Comparison of ENCODE assay signal across 8 cellular contexts in genomic region chr15:90286678-90287077, GRCh38. TPM values are rescaled to one million over a fixed set of nuclear protein-coding genes. Genes with fewer than 3 reads are reported as not detected.
DNase-seq lines count a peak whose midpoint lies in the region; ATAC-seq and TF ChIP-seq lines count a peak whose summit lies in the region.

No MANE protein-coding gene starts in this region.

- H4K20me1 ChIP-seq in DND-41 (ENCODE audit: insufficient read depth, low read length) (no peaks in the 10 kb centered on the region), IMR-90 (ENCODE audit: insufficient read depth, low read length) (no peaks in the 10 kb centered on the region)

- no peak overlapping the region for H2BK5ac ChIP-seq in IMR-90 (ENCODE audit: low read depth, low read length, poor library complexity, severe bottlenecking)

- no peak overlapping the region for H3K9ac ChIP-seq in DND-41 (ENCODE audit: low read depth, low read length)
- no peak overlapping the region for H3K9ac ChIP-seq in IMR-90 (ENCODE audit: low read depth, low read length)

- dilution Hi-C loops in IMR-90 (cut with HindIII; ENCODE audit: low sequenced_read_pairs, unreplicated experiment), result no loop called here

- H4K8ac ChIP-seq in IMR-90 (ENCODE audit: low read depth in 2 of 2, low read length in 2 of 2), result no peak overlapping the region

- no peaks in the 10 kb centered on the region for H3K36me3 ChIP-seq in DND-41 (ENCODE audit: insufficient read depth, low read length)
- no peaks in the 10 kb centered on the region for H3K36me3 ChIP-seq in IMR-90 (ENCODE audit: control insufficient read depth, insufficient read depth, low read length)
- no peaks in the 10 kb centered on the region for H3K36me3 ChIP-seq in tibial artery

- peak; percentile 48 for TF ChIP-seq RAD21 in IMR-90 (IDR thresholded peaks at IDR 0.05; ENCODE audit: low read length)

- H3K27ac ChIP-seq in DND-41 (ENCODE audit: low read length) (no peak overlapping the region), IMR-90 (ENCODE audit: insufficient read depth, low read length) (no peak overlapping the region), tibial artery (no peak overlapping the region)

- no peak overlapping the region for H2BK20ac ChIP-seq in IMR-90 (ENCODE audit: low read depth, low read length)

- no peak overlapping the region for H2BK15ac ChIP-seq in IMR-90 (ENCODE audit: low read depth, low read length)

- H2AFZ ChIP-seq in DND-41 (ENCODE audit: low read depth, low read length) (no peak overlapping the region), IMR-90 (replicated peaks; ENCODE audit: low read length, poor library complexity) (no peak overlapping the region)

- H2BK120ac ChIP-seq in IMR-90 (ENCODE audit: low read depth, low read length), result no peak overlapping the region

- TF ChIP-seq CTCF in DND-41 (IDR thresholded peaks at IDR 0.05; ENCODE audit: borderline replicate concordance, extremely low read depth, low read length, poor library complexity, severe bottlenecking) (peak; percentile 67), IMR-90 (conservative IDR thresholded peaks at IDR 0.05; ENCODE audit: low read depth, low read length) (peak; percentile 48), WTC11 (IDR thresholded peaks at IDR 0.05) (no peak), type B pancreatic cell (conservative IDR thresholded peaks at IDR 0.05) (peak; percentile 61), tibial artery (IDR thresholded peaks at IDR 0.05) (no peak)

- H3K9me3 Mint-ChIP-seq in WTC11 (no peaks in the 10 kb centered on the region), type B pancreatic cell (no peaks in the 10 kb centered on the region)

- H3K4me1 Mint-ChIP-seq in WTC11 (peaks cover 15% of the 10 kb centered on the region), type B pancreatic cell (ENCODE audit: unreplicated experiment) (no peaks in the 10 kb centered on the region)

- no TSS peak for BruUV-seq in IMR-90 (replicated peaks; lab: Mats Ljungman, UMichigan)

- no peak overlapping the region for H3K18ac ChIP-seq in IMR-90 (ENCODE audit: low read depth, low read length)

- no peak overlapping the region for H3K23ac ChIP-seq in IMR-90 (ENCODE audit: low read depth, low read length)

- H3K4me1 ChIP-seq in DND-41 (ENCODE audit: insufficient read depth, low read length) (no peaks in the 10 kb centered on the region), IMR-90 (ENCODE audit: control insufficient read depth, insufficient read depth, low read length) (no peaks in the 10 kb centered on the region), tibial artery (no peaks in the 10 kb centered on the region)

- POLR2A ChIA-PET in IMR-90 (lab: Charles Lee; ENCODE audit: unreplicated experiment), result no interaction called here
- POLR2A ChIA-PET in WTC11 (lab: Charles Lee), result interaction anchor here (0.9 kb wide), 1 partner anchor 21 kb away, joined by 3 read pairs; the partner anchor contains the start of gene NGRN

- ATAC-seq in DND-41 (ENCODE audit: insufficient read depth, low read depth) (peak; percentile 73; the same call in 2 of the 3 replicates), IMR-90 (ENCODE audit: low read depth) (peak; percentile 70), WTC11 (peak; percentile 64), GM19395 (IDR thresholded peaks at IDR 0.05; ENCODE audit: unreplicated experiment) (no peak)

- no peak overlapping the region for H4K91ac ChIP-seq in IMR-90 (ENCODE audit: insufficient read depth, low read depth, low read length)

- in situ Hi-C loops in IMR-90 (cut with MboI; ENCODE audit: low sequenced_read_pairs), result no loop called here

- H3K27me3 ChIP-seq in DND-41 (ENCODE audit: insufficient read depth, low read length, poor library complexity) (no peaks in the 10 kb centered on the region), IMR-90 (ENCODE audit: control insufficient read depth, insufficient read depth, low read length) (no peaks in the 10 kb centered on the region), tibial artery (no peaks in the 10 kb centered on the region)

- no peaks in the 10 kb centered on the region for H3K27me3 Mint-ChIP-seq in WTC11 (ENCODE audit: low read depth)
- no peaks in the 10 kb centered on the region for H3K27me3 Mint-ChIP-seq in type B pancreatic cell

- H3K79me2 ChIP-seq in DND-41 (ENCODE audit: insufficient read depth, low read length), result no peaks in the 10 kb centered on the region

- no peak overlapping the region for H4K5ac ChIP-seq in IMR-90 (ENCODE audit: low read depth, low read length)

- no peak overlapping the region for H3K56ac ChIP-seq in IMR-90 (ENCODE audit: extremely low read depth, insufficient read depth, low read length)

- no peaks in the 10 kb centered on the region for H3K79me1 ChIP-seq in IMR-90 (ENCODE audit: low read depth in 1 of 2, low read length in 2 of 2)

- H3K27ac Mint-ChIP-seq in WTC11, result no peak overlapping the region
- no peak overlapping the region for H3K27ac Mint-ChIP-seq in type B pancreatic cell

- H3K4ac ChIP-seq in IMR-90 (ENCODE audit: low read depth, low read length), result no peak overlapping the region

- H2AK9ac ChIP-seq in IMR-90 (replicated peaks; ENCODE audit: low read depth, low read length, poor library complexity), result no peak overlapping the region

- H3K4me3 ChIP-seq in DND-41 (ENCODE audit: low read depth in 1 of 2, low read length in 2 of 2) (no peak overlapping the region), IMR-90 (ENCODE audit: insufficient read depth, low read depth, low read length) (no peak overlapping the region), tibial artery (no peak overlapping the region)

- H3K4me3 Mint-ChIP-seq in WTC11 (no peak overlapping the region), type B pancreatic cell (no peak overlapping the region)

- no peak overlapping the region for H2AK5ac ChIP-seq in IMR-90 (ENCODE audit: low read depth, low read length)

- intact Hi-C loops in IMR-90 (cut with micrococcal nuclease) (no loop called here), tibial artery (cut with DNase I; ENCODE audit: low total_unique reads) (no loop called here)

- CTCF ChIA-PET in IMR-90 (lab: Yijun Ruan, JAX), result no interaction called here
- CTCF ChIA-PET in WTC11 (lab: Charles Lee), result interaction anchor here (1.0 to 3.1 kb wide), 6 partner anchors 14 to 143 kb away, joined by 3 to 14 read pairs (median 4); partner anchors contain the start of genes CIB1 and GDPGP1

- DNase-seq in DND-41 (peak; percentile 40), IMR-90 (peak; percentile 25), WTC11 (ENCODE audit: low spot score) (no peak), fibroblast of peridontal ligament (ENCODE audit: extremely low read depth) (peak; percentile 45), type B pancreatic cell (ENCODE audit: extremely low spot score, unreplicated experiment) (no peak), NCI-H2196 treated with DMSO at 0.1 percent for 48 hours (lab: John Stamatoyannopoulos, UW; ENCODE audit: unreplicated experiment) (no peak), tibial artery (no peak)

- no peak overlapping the region for H3K14ac ChIP-seq in IMR-90 (replicated peaks; ENCODE audit: low read depth, low read length)

- no peaks in the 10 kb centered on the region for H3K9me1 ChIP-seq in IMR-90 (ENCODE audit: insufficient read depth, low read length)

- H3K9me3 ChIP-seq in DND-41 (ENCODE audit: insufficient read depth, low read length, severe bottlenecking) (no peaks in the 10 kb centered on the region), IMR-90 (ENCODE audit: control insufficient read depth, insufficient read depth, low read length) (no peaks in the 10 kb centered on the region), tibial artery (no peaks in the 10 kb centered on the region)

- TF ChIP-seq POLR2A in IMR-90 (IDR thresholded peaks at IDR 0.05; ENCODE audit: low read depth, low read length), result no peak

- H3K4me2 ChIP-seq in DND-41 (ENCODE audit: insufficient read depth, low read length), result no peak overlapping the region
- no peak overlapping the region for H3K4me2 ChIP-seq in IMR-90 (ENCODE audit: low read depth, low read length)

- H3K36me3 Mint-ChIP-seq in WTC11 (no peaks in the 10 kb centered on the region), type B pancreatic cell (no peaks in the 10 kb centered on the region)

TF ChIP-seq in IMR-90, 13 proteins besides CTCF, POLR2A, EP300 and RAD21:
- peak; percentile 17; the same call in 1 of the 2 replicates for TF ChIP-seq SMC3 (IDR thresholded peaks at IDR 0.05; ENCODE audit: low read depth, low read length)
- no peak for TF ChIP-seq MAZ (IDR thresholded peaks at IDR 0.05; ENCODE audit: borderline replicate concordance, low read depth, low read length)

RNA-seq across cellular contexts. Expression of gene NGRN, which starts 21.2 kb away (rescaled TPM):
- 39.6 and 44.2 TPM in 2 replicates for total RNA-seq in IMR-90 (2012; rRNA removed)
- polyA plus RNA-seq in IMR-90 (2012; rRNA removed), result 40.3 and 46.2 TPM in 2 replicates
- polyA plus RNA-seq in IMR-90 (2012; cell fraction: cytosol; rRNA removed), result 23.0 and 24.4 TPM in 2 replicates
- polyA plus RNA-seq in IMR-90 (2012; cell fraction: nucleus; rRNA removed; ENCODE audit: low replicate concordance), result 10.3 and 24.2 TPM in 2 replicates
- total RNA-seq in WTC11 (2021), result 77.8 to 88.5 TPM (median 88.1 TPM) in 3 replicates
- total RNA-seq in type B pancreatic cell (ENCODE audit: low replicate concordance), result 79.2 and 103 TPM in 2 replicates

RNA-seq across cellular contexts. Expression of gene TTLL13, which starts 37.3 kb away (rescaled TPM):
- not detected in 2 replicates for total RNA-seq in IMR-90 (2012; rRNA removed)
- 0.10 TPM in 1 of 2 replicates, not detected in the other for polyA plus RNA-seq in IMR-90 (2012; rRNA removed)
- not detected in 2 replicates for polyA plus RNA-seq in IMR-90 (2012; cell fraction: cytosol; rRNA removed)
- polyA plus RNA-seq in IMR-90 (2012; cell fraction: nucleus; rRNA removed; ENCODE audit: low replicate concordance), result 0.10 and 0.29 TPM in 2 replicates
- total RNA-seq in WTC11 (2021), result 0.18 to 0.76 TPM (median 0.48 TPM) in 3 replicates
- total RNA-seq in type B pancreatic cell (ENCODE audit: low replicate concordance), result 0.58 TPM in 1 of 2 replicates, not detected in the other

RNA-seq across cellular contexts. Expression of gene GDPGP1, which starts 52.7 kb away (rescaled TPM):
- total RNA-seq in IMR-90 (2012; rRNA removed) (3.9 and 4.1 TPM in 2 replicates), WTC11 (2021) (2.6 to 6.7 TPM (median 5.3 TPM) in 3 replicates), type B pancreatic cell (ENCODE audit: low replicate concordance) (6.1 and 9.6 TPM in 2 replicates)
- polyA plus RNA-seq in IMR-90 (2012; rRNA removed), result 1.3 and 2.3 TPM in 2 replicates
- 1.7 and 2.0 TPM in 2 replicates for polyA plus RNA-seq in IMR-90 (2012; cell fraction: cytosol; rRNA removed)
- 2.9 and 3.1 TPM in 2 replicates for polyA plus RNA-seq in IMR-90 (2012; cell fraction: nucleus; rRNA removed; ENCODE audit: low replicate concordance)

RNA-seq across cellular contexts. Expression of gene CIB1, which starts 52.9 kb away (rescaled TPM):
- total RNA-seq in IMR-90 (2012; rRNA removed) (29.4 and 31.5 TPM in 2 replicates), WTC11 (2021) (26.1 to 29.6 TPM (median 26.9 TPM) in 3 replicates), type B pancreatic cell (ENCODE audit: low replicate concordance) (31.6 and 36.8 TPM in 2 replicates)
- polyA plus RNA-seq in IMR-90 (2012; rRNA removed), result 94.1 and 102 TPM in 2 replicates
- 72.2 and 86.5 TPM in 2 replicates for polyA plus RNA-seq in IMR-90 (2012; cell fraction: cytosol; rRNA removed)
- polyA plus RNA-seq in IMR-90 (2012; cell fraction: nucleus; rRNA removed; ENCODE audit: low replicate concordance), result 53.8 and 83.0 TPM in 2 replicates

Comparison
In these comparisons a context has a peak if more than half of its experiments do, and no peak if none do; other contexts are left out.
1. DNase-seq: peak in DND-41 (single experiment), IMR-90 (single experiment) and fibroblast of peridontal ligament (single experiment); none in WTC11 (single experiment), type B pancreatic cell (single experiment), NCI-H2196 treated with DMSO at 0.1 percent for 48 hours (single experiment) and tibial artery (0 of 2).
2. CTCF ChIP-seq: peak in DND-41 (single experiment), IMR-90 (single experiment) and type B pancreatic cell (single experiment); none in WTC11 (single experiment) and tibial artery (0 of 2).